1 cellular context compared by ENCODE assay signal in the genomic region with DNA sequence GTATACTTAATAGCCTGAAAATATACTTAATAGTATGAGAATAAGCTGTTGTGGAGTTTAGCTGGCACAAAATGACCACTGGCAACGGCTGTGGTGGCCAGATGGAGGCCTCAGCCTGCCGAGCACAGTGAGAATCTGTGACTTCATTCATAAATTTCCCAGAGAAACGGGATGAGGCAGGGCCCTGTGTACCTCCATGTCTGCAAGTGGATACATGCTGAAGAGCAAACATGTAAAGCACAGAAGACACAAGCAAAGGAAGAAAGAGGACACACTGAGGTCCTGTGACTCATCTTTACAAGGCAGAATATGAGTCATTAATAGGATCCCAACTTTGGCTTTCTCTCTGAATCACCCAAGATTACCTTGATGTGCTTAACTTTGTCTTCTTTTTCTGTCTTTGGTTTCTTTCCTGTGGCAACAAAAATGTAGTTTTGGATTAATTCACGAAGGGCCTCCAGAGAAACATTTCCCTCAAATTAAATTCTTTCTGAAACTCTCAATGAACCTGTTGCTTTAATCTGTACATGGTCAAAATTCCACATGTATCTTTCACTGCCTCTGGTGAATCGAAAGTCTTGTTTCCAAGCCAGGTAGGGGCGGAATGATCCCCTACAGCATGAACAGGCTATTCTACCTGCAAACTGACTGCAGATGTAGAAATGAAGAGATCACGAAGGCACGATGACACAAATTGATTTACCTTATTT.
TF ChIP-seq lines count a peak whose summit lies in the region.

No MANE protein-coding gene starts in this region.

TF ChIP-seq in SK-N-SH, 30 proteins besides CTCF, POLR2A, EP300 and RAD21 (continued from another document):
- TF ChIP-seq, protein P1, sequence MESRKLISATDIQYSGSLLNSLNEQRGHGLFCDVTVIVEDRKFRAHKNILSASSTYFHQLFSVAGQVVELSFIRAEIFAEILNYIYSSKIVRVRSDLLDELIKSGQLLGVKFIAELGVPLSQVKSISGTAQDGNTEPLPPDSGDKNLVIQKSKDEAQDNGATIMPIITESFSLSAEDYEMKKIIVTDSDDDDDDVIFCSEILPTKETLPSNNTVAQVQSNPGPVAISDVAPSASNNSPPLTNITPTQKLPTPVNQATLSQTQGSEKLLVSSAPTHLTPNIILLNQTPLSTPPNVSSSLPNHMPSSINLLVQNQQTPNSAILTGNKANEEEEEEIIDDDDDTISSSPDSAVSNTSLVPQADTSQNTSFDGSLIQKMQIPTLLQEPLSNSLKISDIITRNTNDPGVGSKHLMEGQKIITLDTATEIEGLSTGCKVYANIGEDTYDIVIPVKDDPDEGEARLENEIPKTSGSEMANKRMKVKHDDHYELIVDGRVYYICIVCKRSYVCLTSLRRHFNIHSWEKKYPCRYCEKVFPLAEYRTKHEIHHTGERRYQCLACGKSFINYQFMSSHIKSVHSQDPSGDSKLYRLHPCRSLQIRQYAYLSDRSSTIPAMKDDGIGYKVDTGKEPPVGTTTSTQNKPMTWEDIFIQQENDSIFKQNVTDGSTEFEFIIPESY (IDR thresholded peaks at IDR 0.05; ENCODE audit: borderline replicate concordance, low read depth), result no peak
- peak; percentile 63; the same call in 1 of the 2 replicates for TF ChIP-seq YY1 (IDR thresholded peaks at IDR 0.05; ENCODE audit: low read depth)
- no peak for TF ChIP-seq MEF2A (IDR thresholded peaks at IDR 0.05; ENCODE audit: borderline replicate concordance, low read depth)
- no peak for TF ChIP-seq FOXJ3 (CRISPR knock-in tag; IDR thresholded peaks at IDR 0.05)
- TF ChIP-seq FOSL2 (IDR thresholded peaks at IDR 0.05; ENCODE audit: borderline replicate concordance, low read depth), result peak; percentile 98
- TF ChIP-seq TCF12 (IDR thresholded peaks at IDR 0.05), result peak; percentile 68
- TF ChIP-seq GATA2 (CRISPR knock-in tag; IDR thresholded peaks at IDR 0.05), result no peak
- TF ChIP-seq RCOR1 (IDR thresholded peaks at IDR 0.05; ENCODE audit: low read length), result no peak
- no peak for TF ChIP-seq RFX5 (IDR thresholded peaks at IDR 0.05; ENCODE audit: low read length)
- TF ChIP-seq GABPA (IDR thresholded peaks at IDR 0.05; ENCODE audit: low read depth), result no peak
- no peak for TF ChIP-seq EZH2phosphoT487 (IDR thresholded peaks at IDR 0.05; ENCODE audit: borderline replicate concordance, low read depth)
- TF ChIP-seq, protein P2, sequence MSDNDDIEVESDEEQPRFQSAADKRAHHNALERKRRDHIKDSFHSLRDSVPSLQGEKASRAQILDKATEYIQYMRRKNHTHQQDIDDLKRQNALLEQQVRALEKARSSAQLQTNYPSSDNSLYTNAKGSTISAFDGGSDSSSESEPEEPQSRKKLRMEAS (IDR thresholded peaks at IDR 0.05; ENCODE audit: low read depth), result peak; percentile 25; the same call in 1 of the 2 replicates
- TF ChIP-seq CHD2 (IDR thresholded peaks at IDR 0.05; ENCODE audit: low read length, partially characterized antibody), result no peak
- TF ChIP-seq, protein P3, sequence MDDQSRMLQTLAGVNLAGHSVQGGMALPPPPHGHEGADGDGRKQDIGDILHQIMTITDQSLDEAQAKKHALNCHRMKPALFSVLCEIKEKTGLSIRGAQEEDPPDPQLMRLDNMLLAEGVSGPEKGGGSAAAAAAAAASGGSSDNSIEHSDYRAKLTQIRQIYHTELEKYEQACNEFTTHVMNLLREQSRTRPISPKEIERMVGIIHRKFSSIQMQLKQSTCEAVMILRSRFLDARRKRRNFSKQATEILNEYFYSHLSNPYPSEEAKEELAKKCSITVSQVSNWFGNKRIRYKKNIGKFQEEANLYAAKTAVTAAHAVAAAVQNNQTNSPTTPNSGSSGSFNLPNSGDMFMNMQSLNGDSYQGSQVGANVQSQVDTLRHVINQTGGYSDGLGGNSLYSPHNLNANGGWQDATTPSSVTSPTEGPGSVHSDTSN (IDR thresholded peaks at IDR 0.05), result peak; percentile 55; the same call in 1 of the 2 replicates
- 0 out of 2 replicates have a peak, but pooled peaks have one; percentile 12 for TF ChIP-seq RXRA (IDR thresholded peaks at IDR 0.05; ENCODE audit: borderline replicate concordance, low read depth)
- TF ChIP-seq, protein P4, sequence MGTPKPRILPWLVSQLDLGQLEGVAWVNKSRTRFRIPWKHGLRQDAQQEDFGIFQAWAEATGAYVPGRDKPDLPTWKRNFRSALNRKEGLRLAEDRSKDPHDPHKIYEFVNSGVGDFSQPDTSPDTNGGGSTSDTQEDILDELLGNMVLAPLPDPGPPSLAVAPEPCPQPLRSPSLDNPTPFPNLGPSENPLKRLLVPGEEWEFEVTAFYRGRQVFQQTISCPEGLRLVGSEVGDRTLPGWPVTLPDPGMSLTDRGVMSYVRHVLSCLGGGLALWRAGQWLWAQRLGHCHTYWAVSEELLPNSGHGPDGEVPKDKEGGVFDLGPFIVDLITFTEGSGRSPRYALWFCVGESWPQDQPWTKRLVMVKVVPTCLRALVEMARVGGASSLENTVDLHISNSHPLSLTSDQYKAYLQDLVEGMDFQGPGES (IDR thresholded peaks at IDR 0.05; ENCODE audit: low read depth, low read length), result no peak
- TF ChIP-seq TEAD4 (IDR thresholded peaks at IDR 0.05; ENCODE audit: borderline replicate concordance, insufficient read depth), result 0 out of 2 replicates have a peak, but pooled peaks have one; percentile 17
- TF ChIP-seq POLR2AphosphoS5 (IDR thresholded peaks at IDR 0.05; ENCODE audit: low read depth, low read length), result no peak; the same call in 1 of the 2 replicates
